ENCODE assay signal across 8 cellular contexts in genomic region chr19:17236414-17236716, GRCh38. TPM values are rescaled to one million over a fixed set of nuclear protein-coding genes. Genes with fewer than 3 reads are reported as not detected.
DNase-seq lines count a peak whose midpoint lies in the region; ATAC-seq and TF ChIP-seq lines count a peak whose summit lies in the region.

No MANE protein-coding gene starts in this region.

- POLR2A ChIA-PET in CD4-positive, alpha-beta T cell (lab: Charles Lee), result interaction anchor here (0.6 to 3.6 kb wide), 4 partner anchors 10 to 160 kb away, joined by 3 to 51 read pairs (median 6); partner anchors contain the start of gene OCEL1

- no peaks in the 10 kb centered on the region for H3K27me3 ChIP-seq in CD4-positive, alpha-beta T cell (ENCODE audit: control insufficient read depth, insufficient read depth, low read length)
- H3K27me3 ChIP-seq in osteoblast (ENCODE audit: insufficient read depth, low read length), result no peaks in the 10 kb centered on the region

- intact Hi-C loops in CD4-positive, alpha-beta T cell (cut with DNase I, micrococcal nuclease), result no loop called here

- H3K27ac Mint-ChIP-seq in CD4-positive, alpha-beta T cell, result no peak overlapping the region
- no peak overlapping the region for H3K27ac Mint-ChIP-seq in IgD-negative memory B cell

- H4K20me1 ChIP-seq in osteoblast (ENCODE audit: insufficient read depth, low read length), result peaks cover 20% of the 10 kb centered on the region

- no peaks in the 10 kb centered on the region for H3K27me3 Mint-ChIP-seq in CD4-positive, alpha-beta T cell
- H3K27me3 Mint-ChIP-seq in IgD-negative memory B cell, result no peaks in the 10 kb centered on the region

- CTCF ChIA-PET in CD4-positive, alpha-beta T cell (lab: Charles Lee), result interaction anchor here (2.0 to 2.1 kb wide), 3 partner anchors 10 to 31 kb away, joined by 11 to 14 read pairs (median 12); partner anchors contain the start of genes OCEL1 and USE1

- H3K79me2 ChIP-seq in osteoblast (ENCODE audit: insufficient read depth, low read length), result peaks cover 23% of the 10 kb centered on the region

- H3K9me3 ChIP-seq in CD4-positive, alpha-beta T cell (ENCODE audit: control insufficient read depth, low read length), result no peaks in the 10 kb centered on the region
- H3K9me3 ChIP-seq in osteoblast (ENCODE audit: low read depth, low read length), result no peaks in the 10 kb centered on the region

- DNase-seq in CD4-positive, alpha-beta T cell, result no peak
- DNase-seq in coronary artery (ENCODE audit: low spot score) (no peak), osteoblast (ENCODE audit: insufficient read length, low spot score, missing footprints) (peak; percentile 56), omental fat pad (ENCODE audit: low spot score) (no peak)
- DNase-seq in stimulated activated CD4-positive, alpha-beta T cell treated with anti-CD3 and anti-CD28 coated beads, Interleukin-4, amount 100 ng/mL, for 1 hour, result no peak

- H3K4me3 Mint-ChIP-seq in CD4-positive, alpha-beta T cell, result peak overlapping the region; percentile 62
- peak overlapping the region in 3 of 4 donors; percentile 34 to 83 (median 49) for H3K4me3 Mint-ChIP-seq in IgD-negative memory B cell

- H3K4me1 ChIP-seq in osteoblast (ENCODE audit: insufficient read depth, low read length), result peaks cover 7% of the 10 kb centered on the region

- TF ChIP-seq CTCF in CD4-positive, alpha-beta T cell (IDR thresholded peaks at IDR 0.05), result no peak
- TF ChIP-seq CTCF in coronary artery (IDR thresholded peaks at IDR 0.05) (no peak), osteoblast (IDR thresholded peaks at IDR 0.05; ENCODE audit: extremely low read depth, low read depth, low read length) (no peak), omental fat pad (IDR thresholded peaks at IDR 0.05) (no peak)

- H3K4me2 ChIP-seq in osteoblast (ENCODE audit: insufficient read depth, low read length), result no peak overlapping the region

- no peaks in the 10 kb centered on the region for H3K36me3 Mint-ChIP-seq in CD4-positive, alpha-beta T cell (ENCODE audit: low read depth)
- no peaks in the 10 kb centered on the region for H3K36me3 Mint-ChIP-seq in IgD-negative memory B cell

- H3K36me3 ChIP-seq in osteoblast (ENCODE audit: insufficient read depth, low read length), result peaks cover 22% of the 10 kb centered on the region

- no peak overlapping the region for H3K27ac ChIP-seq in CD4-positive, alpha-beta T cell (ENCODE audit: low read depth, low read length)
- H3K27ac ChIP-seq in coronary artery, result peak overlapping the region in 1 of 2 donors; percentile 87
- no peak overlapping the region for H3K27ac ChIP-seq in osteoblast (ENCODE audit: low read depth, low read length)

- H3K4me1 Mint-ChIP-seq in CD4-positive, alpha-beta T cell (ENCODE audit: low read depth), result peaks cover 6% of the 10 kb centered on the region
- H3K4me1 Mint-ChIP-seq in IgD-negative memory B cell, result peaks cover 0 to 8% (median 3%) of the 10 kb centered on the region in 3 donors

- ATAC-seq in CD4-positive, alpha-beta T cell (ENCODE audit: poor library complexity), result no peak
- no peak for ATAC-seq in omental fat pad (ENCODE audit: low FRiP score)
- no peak for ATAC-seq in GM21390 (IDR thresholded peaks at IDR 0.05; ENCODE audit: unreplicated experiment)
- ATAC-seq in HG03139 (IDR thresholded peaks at IDR 0.05; ENCODE audit: unreplicated experiment), result no peak

- H3K9me3 Mint-ChIP-seq in CD4-positive, alpha-beta T cell, result no peaks in the 10 kb centered on the region
- no peaks in the 10 kb centered on the region for H3K9me3 Mint-ChIP-seq in IgD-negative memory B cell

- H2AFZ ChIP-seq in osteoblast (ENCODE audit: low read length), result no peak overlapping the region

- H3K4me3 ChIP-seq in coronary artery (peak overlapping the region; percentile 80), osteoblast (ENCODE audit: insufficient read depth, low read length) (no peak overlapping the region)

RNA-seq across cellular contexts. Expression of gene NR2F6, which starts 9.4 kb away (rescaled TPM):
- total RNA-seq in CD4-positive, alpha-beta T cell, result 1 to 10 TPM in 1 of 2 experiments, under 1 TPM in 1; 0.74 to 1.1 TPM
- polyA plus RNA-seq in IgD-negative memory B cell, result 1.3 TPM
- total RNA-seq in osteoblast, result 29.5 and 32.2 TPM in 2 replicates
- total RNA-seq in omental fat pad, result 10 to 100 TPM; 16.9 to 45.4 (median 29.8) TPM

RNA-seq across cellular contexts. Expression of gene OCEL1, which starts 10.3 kb away (rescaled TPM):
- total RNA-seq in CD4-positive, alpha-beta T cell, result 10 to 100 TPM; 20.5 to 22.2 TPM
- polyA plus RNA-seq in IgD-negative memory B cell, result 46.0 TPM
- 2.4 and 3.3 TPM in 2 replicates for total RNA-seq in osteoblast
- total RNA-seq in omental fat pad, result 10 to 100 TPM in 1 of 4 donors, 1 to 10 TPM in 3; 6.7 to 17.7 (median 9.3) TPM

RNA-seq across cellular contexts. Expression of gene USE1, which starts 21.2 kb away (rescaled TPM):
- 10 to 100 TPM; 23.1 to 24.3 TPM for total RNA-seq in CD4-positive, alpha-beta T cell
- polyA plus RNA-seq in IgD-negative memory B cell, result 52.5 TPM
- total RNA-seq in osteoblast (22.4 and 25.7 TPM in 2 replicates), omental fat pad (10 to 100 TPM; 14.5 to 22.3 (median 20.7) TPM)

RNA-seq across cellular contexts. Expression of gene USHBP1, which starts 28.2 kb away (rescaled TPM):
- total RNA-seq in CD4-positive, alpha-beta T cell, result not detected
- not detected for polyA plus RNA-seq in IgD-negative memory B cell
- not detected in 2 replicates for total RNA-seq in osteoblast
- total RNA-seq in omental fat pad, result 10 to 100 TPM in 1 of 4 donors, 1 to 10 TPM in 3; 2.4 to 43.3 (median 5.8) TPM

RNA-seq across cellular contexts. Expression of gene BABAM1, which starts 30.9 kb away (rescaled TPM):
- total RNA-seq in CD4-positive, alpha-beta T cell, result 10 to 100 TPM; 56.2 to 63.5 TPM
- 115 TPM for polyA plus RNA-seq in IgD-negative memory B cell
- total RNA-seq in osteoblast (74.8 and 76.7 TPM in 2 replicates), omental fat pad (10 to 100 TPM; 46.0 to 62.1 (median 59.1) TPM)

Comparison
In these comparisons a context has a peak if more than half of its experiments do, and no peak if none do; other contexts are left out.
1. RNA of gene NR2F6, which starts 9.4 kb away (total RNA-seq): 16.9 to 45.4 TPM in omental fat pad and 29.5 to 32.2 TPM in osteoblast; 0.74 to 1.1 TPM in CD4-positive, alpha-beta T cell; every median in the first group is over 4 times any median in the second.